9 cellular contexts compared by ENCODE assay signal in the genomic region with DNA sequence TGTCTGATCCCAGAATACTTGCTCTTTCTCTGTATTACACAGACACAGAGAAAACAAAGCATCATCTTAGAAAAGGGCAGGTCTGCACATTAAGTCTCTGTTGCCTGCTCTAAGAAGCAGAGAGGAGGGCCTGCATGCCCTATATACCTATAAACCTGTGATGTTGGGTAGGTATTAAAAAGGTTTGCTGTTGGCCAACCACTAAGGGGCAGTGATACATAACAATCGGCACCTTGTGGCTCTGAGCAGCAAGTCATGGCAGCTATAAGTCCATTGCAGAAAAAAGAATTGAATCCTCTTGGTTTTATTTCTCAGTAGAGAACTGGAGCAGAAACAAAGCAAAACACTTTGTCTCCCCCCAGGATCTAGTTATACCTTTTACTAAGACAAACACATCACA.
DNase-seq lines count a peak whose midpoint lies in the region; ATAC-seq and TF ChIP-seq lines count a peak whose summit lies in the region.
"Had no signal": no experiment of that assay in that cellular context is flagged by ENCODE, and none has a peak within 500 bp of the region (broad histone marks: within the 10 kb centered on the region; RNA-seq: fewer than 3 reads in every experiment).

No MANE protein-coding gene starts in this region.

- TF ChIP-seq CTCF in SK-N-SH (IDR thresholded peaks at IDR 0.05): peak; percentile 71

- no peaks in the 10 kb centered on the region for H4K20me1 ChIP-seq in SK-N-SH (ENCODE audit: insufficient read depth)

- H3K4me1 ChIP-seq in SK-N-SH (ENCODE audit: control insufficient read depth in 1 of 2, insufficient read depth in 2 of 2, low read depth in 1 of 2, low read length in 1 of 2): peaks cover 0 to 18% of the 10 kb centered on the region in 2 experiments; a peak in 2 of 4 replicates

- H3F3A ChIP-seq in SK-N-SH (replicated peaks; ENCODE audit: insufficient read depth): no peaks in the 10 kb centered on the region

- no peak for TF ChIP-seq EP300 in SK-N-SH (IDR thresholded peaks at IDR 0.05; ENCODE audit: borderline replicate concordance in 1 of 2, low read depth in 1 of 2, low read length in 1 of 2)

- no peak overlapping the region for H2AFZ ChIP-seq in SK-N-SH (ENCODE audit: low read depth)

- DNase-seq in A172 (ENCODE audit: low spot score) (peak; percentile 25), HT1080 (ENCODE audit: low read depth) (peak; percentile 39), SK-N-SH (no peak), iPS DF 19.7 (ENCODE audit: low read depth, low spot score) (peak; percentile 35), NCI-H128 (lab: John Stamatoyannopoulos, UW; ENCODE audit: unreplicated experiment) (no peak)
- DNase-seq in central memory CD4-positive, alpha-beta T cell: no peak
- DNase-seq: activated naive CD8-positive, alpha-beta T cell treated with anti-CD3 and anti-CD28 coated beads, Interleukin-2, amount 10 ng/mL, durations not matched to agents 7 days and 5 days had no signal

- CTCF ChIA-PET in SK-N-SH (lab: Yijun Ruan, JAX): no interaction called here

- no peak overlapping the region for H3K9ac ChIP-seq in SK-N-SH

- POLR2A ChIA-PET in SK-N-SH (lab: Yijun Ruan, JAX): no interaction called here

- ATAC-seq in GM18861 (IDR thresholded peaks at IDR 0.05; ENCODE audit: unreplicated experiment) (no peak), GM18520 (IDR thresholded peaks at IDR 0.05; ENCODE audit: unreplicated experiment) (no peak)

- no peaks in the 10 kb centered on the region for H3K9me2 ChIP-seq in SK-N-SH

- no peaks in the 10 kb centered on the region for H3K9me3 ChIP-seq in SK-N-SH

- WGBS in SK-N-SH (ENCODE audit: low lambda C conversion rate): 0% methylated on average over 1 of the region's 1 CpG

- H3K79me2 ChIP-seq in SK-N-SH (ENCODE audit: insufficient read depth): no peaks in the 10 kb centered on the region

- TF ChIP-seq RAD21 in SK-N-SH (IDR thresholded peaks at IDR 0.05; ENCODE audit: low read length): peak; percentile 65

- H3K27ac ChIP-seq in SK-N-SH (ENCODE audit: low read depth in 2 of 2, low read length in 1 of 2): no peak overlapping the region

- no peak overlapping the region for H3K4me2 ChIP-seq in SK-N-SH

- no peak overlapping the region for H3K4me3 ChIP-seq in SK-N-SH (ENCODE audit: low read depth in 2 of 2, low read length in 1 of 2)

- H3K27me3 ChIP-seq in SK-N-SH (ENCODE audit: insufficient read depth): no peaks in the 10 kb centered on the region

- no peaks in the 10 kb centered on the region for H3K36me3 ChIP-seq in SK-N-SH (replicated peaks in 1 of 2; ENCODE audit: control insufficient read depth in 1 of 2, insufficient read depth in 2 of 2, low read length in 1 of 2)

TF ChIP-seq in SK-N-SH, 30 proteins besides CTCF, POLR2A, EP300 and RAD21:
- TF ChIP-seq CHD2 (IDR thresholded peaks at IDR 0.05; ENCODE audit: low read length, partially characterized antibody): no peak
- peak; percentile 58 for TF ChIP-seq SMC3 (IDR thresholded peaks at IDR 0.05; ENCODE audit: low read depth, low read length)
- no peak for TF ChIP-seq ELF1 (IDR thresholded peaks at IDR 0.05)
- TF ChIP-seq FOXM1 (IDR thresholded peaks at IDR 0.05; ENCODE audit: low read depth): no peak
- no peak for TF ChIP-seq MEF2A (IDR thresholded peaks at IDR 0.05; ENCODE audit: borderline replicate concordance, low read depth)

Comparison
In these comparisons a context has a peak if more than half of its experiments do, and no peak if none do; other contexts are left out.
1. DNase-seq: peak in A172 (single experiment), HT1080 (single experiment) and iPS DF 19.7 (single experiment); none in SK-N-SH (single experiment), central memory CD4-positive, alpha-beta T cell (single experiment) and NCI-H128 (single experiment).